17 cellular contexts compared by ENCODE assay signal in genomic region chr7:27367179-27367929, GRCh38.
DNase-seq lines count a peak whose midpoint lies in the region; ATAC-seq and TF ChIP-seq lines count a peak whose summit lies in the region.
"Had no signal": no experiment of that assay in that cellular context is flagged by ENCODE, and none has a peak within 500 bp of the region (broad histone marks: within the 10 kb centered on the region; RNA-seq: fewer than 3 reads in every experiment).

No MANE protein-coding gene starts in this region.

- CTCF ChIA-PET in IMR-90 (lab: Yijun Ruan, JAX): no interaction called here

- no peak overlapping the region for H3K18ac ChIP-seq in IMR-90 (ENCODE audit: low read depth, low read length)

- TF ChIP-seq POLR2A in IMR-90 (IDR thresholded peaks at IDR 0.05; ENCODE audit: low read depth, low read length): no peak

- H2BK20ac ChIP-seq in IMR-90 (ENCODE audit: low read depth, low read length): no peak overlapping the region

- H3K27ac ChIP-seq in IMR-90 (ENCODE audit: insufficient read depth, low read length) (no peak overlapping the region), endodermal cell (ENCODE audit: low read depth, low read length) (no peak overlapping the region), neural progenitor cell (no peak overlapping the region)
- H3K27ac ChIP-seq: BLaER1 treated with 17β-estradiol and CSF1 and Interleukin-3, amounts not matched to agents 10 nM and 100 nM had no signal

- no peak overlapping the region for H3K27ac Mint-ChIP-seq in endodermal cell
- H3K27ac Mint-ChIP-seq in neural progenitor cell: no peak overlapping the region
- H3K27ac Mint-ChIP-seq: CD8-positive, alpha-beta memory T cell had no signal

- intact Hi-C loops in IMR-90 (cut with micrococcal nuclease): loop anchor here (10.0 kb wide), 1 partner anchor 197 kb away; no protein-coding TSS in a partner anchor

- H3K4me3 ChIP-seq in IMR-90 (ENCODE audit: insufficient read depth, low read depth, low read length) (no peak overlapping the region), endodermal cell (ENCODE audit: low read length) (no peak overlapping the region), neural progenitor cell (no peak overlapping the region)
- H3K4me3 ChIP-seq: BLaER1 treated with 17β-estradiol and CSF1 and Interleukin-3, amounts not matched to agents 10 nM and 100 nM had no signal

- in situ Hi-C loops in IMR-90 (cut with MboI; ENCODE audit: low sequenced_read_pairs): no loop called here

- H2AFZ ChIP-seq in IMR-90 (replicated peaks; ENCODE audit: low read length, poor library complexity) (no peak overlapping the region), neural progenitor cell (replicated peaks) (no peak overlapping the region)

- dilution Hi-C loops in IMR-90 (cut with HindIII; ENCODE audit: low sequenced_read_pairs, unreplicated experiment): no loop called here

- no peak overlapping the region for H3K56ac ChIP-seq in IMR-90 (ENCODE audit: extremely low read depth, insufficient read depth, low read length)

- H3F3A ChIP-seq in neural progenitor cell (ENCODE audit: low read depth): no peaks in the 10 kb centered on the region

- H3K4ac ChIP-seq in IMR-90 (ENCODE audit: low read depth, low read length): no peak overlapping the region

- H4K91ac ChIP-seq in IMR-90 (ENCODE audit: insufficient read depth, low read depth, low read length): no peak overlapping the region

- H3K4me1 Mint-ChIP-seq in endodermal cell (peaks cover 15% of the 10 kb centered on the region), neural progenitor cell (peaks cover 9% of the 10 kb centered on the region)
- H3K4me1 Mint-ChIP-seq: CD8-positive, alpha-beta memory T cell had no signal

- H3K27me3 Mint-ChIP-seq in endodermal cell (ENCODE audit: insufficient read depth) (no peaks in the 10 kb centered on the region), neural progenitor cell (ENCODE audit: insufficient read depth, low read depth) (no peaks in the 10 kb centered on the region)

- H3K36me3 ChIP-seq in IMR-90 (ENCODE audit: control insufficient read depth, insufficient read depth, low read length) (no peaks in the 10 kb centered on the region), endodermal cell (ENCODE audit: control insufficient read depth, insufficient read depth, low read length) (no peaks in the 10 kb centered on the region), neural progenitor cell (no peaks in the 10 kb centered on the region)
- H3K36me3 ChIP-seq: BLaER1 treated with 17β-estradiol and CSF1 and Interleukin-3, amounts not matched to agents 10 nM and 100 nM had no signal

- no peak overlapping the region for H4K5ac ChIP-seq in IMR-90 (ENCODE audit: low read depth, low read length)

- H4K20me1 ChIP-seq in IMR-90 (ENCODE audit: insufficient read depth, low read length) (no peaks in the 10 kb centered on the region), neural progenitor cell (ENCODE audit: low read depth) (no peaks in the 10 kb centered on the region)
- H4K20me1 ChIP-seq: BLaER1 treated with 17β-estradiol and CSF1 and Interleukin-3, amounts not matched to agents 10 nM and 100 nM had no signal

- H3K27me3 ChIP-seq in IMR-90 (ENCODE audit: control insufficient read depth, insufficient read depth, low read length) (peaks cover 2% of the 10 kb centered on the region), endodermal cell (ENCODE audit: control insufficient read depth, insufficient read depth, low read length, poor library complexity, severe bottlenecking) (no peaks in the 10 kb centered on the region), neural progenitor cell (no peaks in the 10 kb centered on the region)
- H3K27me3 ChIP-seq: BLaER1 treated with 17β-estradiol and CSF1 and Interleukin-3, amounts not matched to agents 10 nM and 100 nM had no signal

- no peak for ATAC-seq in IMR-90 (ENCODE audit: low read depth)
- ATAC-seq in GM21825 (IDR thresholded peaks at IDR 0.05; ENCODE audit: unreplicated experiment): no peak
- ATAC-seq in GM18870 (IDR thresholded peaks at IDR 0.05; ENCODE audit: unreplicated experiment): no peak
- ATAC-seq in GM21423 (IDR thresholded peaks at IDR 0.05; ENCODE audit: unreplicated experiment): no peak
- ATAC-seq: HCT116 had no signal

- BruUV-seq in IMR-90 (replicated peaks; lab: Mats Ljungman, UMichigan): no TSS peak

- H3K4me2 ChIP-seq in IMR-90 (ENCODE audit: low read depth, low read length) (no peak overlapping the region), neural progenitor cell (no peak overlapping the region)
- H3K4me2 ChIP-seq: BLaER1 treated with 17β-estradiol and CSF1 and Interleukin-3, amounts not matched to agents 10 nM and 100 nM; SK-N-SH had no signal

- H4K8ac ChIP-seq in IMR-90 (ENCODE audit: low read depth in 2 of 2, low read length in 2 of 2): no peak overlapping the region

- peaks cover 9% of the 10 kb centered on the region for H3K4me1 ChIP-seq in IMR-90 (ENCODE audit: control insufficient read depth, insufficient read depth, low read length)
- peaks cover 2% of the 10 kb centered on the region for H3K4me1 ChIP-seq in endodermal cell (ENCODE audit: control insufficient read depth, insufficient read depth, low read length)
- H3K4me1 ChIP-seq in neural progenitor cell: no peaks in the 10 kb centered on the region

- H3K14ac ChIP-seq in IMR-90 (replicated peaks; ENCODE audit: low read depth, low read length): no peak overlapping the region

- TF ChIP-seq CTCF in IMR-90 (conservative IDR thresholded peaks at IDR 0.05; ENCODE audit: low read depth, low read length): no peak
- peak; percentile 58 for TF ChIP-seq CTCF in endodermal cell (conservative IDR thresholded peaks at IDR 0.05)
- peak; percentile 6 for TF ChIP-seq CTCF in neural progenitor cell (IDR thresholded peaks at IDR 0.05)

- POLR2A ChIA-PET in IMR-90 (lab: Charles Lee; ENCODE audit: unreplicated experiment): no interaction called here

- H2AK5ac ChIP-seq in IMR-90 (ENCODE audit: low read depth, low read length): no peak overlapping the region

- no peaks in the 10 kb centered on the region for H3K79me1 ChIP-seq in IMR-90 (ENCODE audit: low read depth in 1 of 2, low read length in 2 of 2)

- H3K36me3 Mint-ChIP-seq in endodermal cell (ENCODE audit: low read depth): no peaks in the 10 kb centered on the region
- H3K36me3 Mint-ChIP-seq in neural progenitor cell: no peaks in the 10 kb centered on the region
- H3K36me3 Mint-ChIP-seq: CD8-positive, alpha-beta memory T cell had no signal

- no peak overlapping the region; the same call in 2 of the 3 replicates for H2BK15ac ChIP-seq in IMR-90 (ENCODE audit: low read depth, low read length)

- H3K9me1 ChIP-seq in IMR-90 (ENCODE audit: insufficient read depth, low read length): peaks cover 7% of the 10 kb centered on the region

- DNase-seq in COLO668 (lab: John Stamatoyannopoulos, UW; ENCODE audit: unreplicated experiment) (peak; percentile 61), IMR-90 (no peak), endodermal cell (no peak), neural progenitor cell (ENCODE audit: low spot score) (no peak)
- DNase-seq in stimulated activated CD4-positive, alpha-beta T cell treated with anti-CD3 and anti-CD28 coated beads, Interleukin-4, amount 100 ng/mL, for 24 hours: no peak
- DNase-seq: CD8-positive, alpha-beta memory T cell; DMS 273 treated with DMSO at 0.1 percent for 48 hours; NCI-H1417 treated with DMSO at 0.1 percent for 48 hours; NCI-H2029; NCI-H2171 treated with DMSO at 0.1 percent for 48 hours; SHP77; SK-N-SH had no signal

- no peaks in the 10 kb centered on the region for H3K79me2 ChIP-seq in neural progenitor cell (ENCODE audit: low read depth)

- H3K9me3 ChIP-seq in IMR-90 (ENCODE audit: control insufficient read depth, insufficient read depth, low read length) (no peaks in the 10 kb centered on the region), endodermal cell (ENCODE audit: control insufficient read depth, low read length) (no peaks in the 10 kb centered on the region), neural progenitor cell (ENCODE audit: low read depth) (no peaks in the 10 kb centered on the region)
- H3K9me3 ChIP-seq: BLaER1 treated with 17β-estradiol and CSF1 and Interleukin-3, amounts not matched to agents 10 nM and 100 nM; SK-N-SH had no signal

- no peak overlapping the region for H3K4me3 Mint-ChIP-seq in endodermal cell
- H3K4me3 Mint-ChIP-seq in neural progenitor cell: no peak overlapping the region
- H3K4me3 Mint-ChIP-seq: CD8-positive, alpha-beta memory T cell had no signal

- no peak for TF ChIP-seq RAD21 in IMR-90 (IDR thresholded peaks at IDR 0.05; ENCODE audit: low read length)

- H3K9me3 Mint-ChIP-seq in endodermal cell: no peaks in the 10 kb centered on the region
- H3K9me3 Mint-ChIP-seq in neural progenitor cell: no peaks in the 10 kb centered on the region
- H3K9me3 Mint-ChIP-seq: CD8-positive, alpha-beta memory T cell had no signal

- H2BK5ac ChIP-seq in IMR-90 (ENCODE audit: low read depth, low read length, poor library complexity, severe bottlenecking): peak overlapping the region; percentile 87

- H3K9ac ChIP-seq in IMR-90 (ENCODE audit: low read depth, low read length): no peak overlapping the region
- H3K9ac ChIP-seq in endodermal cell (ENCODE audit: extremely low read depth, low read length, poor library complexity, severe bottlenecking): no peak overlapping the region
- no peak overlapping the region for H3K9ac ChIP-seq in neural progenitor cell
- H3K9ac ChIP-seq: BLaER1 treated with 17β-estradiol and CSF1 and Interleukin-3, amounts not matched to agents 10 nM and 100 nM; SK-N-SH had no signal

- H2BK120ac ChIP-seq in IMR-90 (ENCODE audit: low read depth, low read length): no peak overlapping the region

- H2AK9ac ChIP-seq in IMR-90 (replicated peaks; ENCODE audit: low read depth, low read length, poor library complexity): no peak overlapping the region

- WGBS in IMR-90 (ENCODE audit: extremely low coverage in 2 of 2, insufficient read length in 1 of 2), 2 experiments: 83% methylated on average over 2 of the region's 4 CpGs; no CpG with 5 or more reads in 1 of the 2 experiments
- WGBS in endodermal cell (ENCODE audit: insufficient coverage in 1 of 2, insufficient read length in 1 of 2), 2 experiments: 82 to 93% methylated on average over 3 to 4 of the region's 4 CpGs

- no peak overlapping the region for H3K23ac ChIP-seq in IMR-90 (ENCODE audit: low read depth, low read length)

TF ChIP-seq in IMR-90, 13 proteins besides CTCF, POLR2A, EP300 and RAD21 (continues in another document):
- TF ChIP-seq RCOR1 (IDR thresholded peaks at IDR 0.05; ENCODE audit: insufficient replicate concordance, low read length): no peak
- no peak for TF ChIP-seq FOS (IDR thresholded peaks at IDR 0.05; ENCODE audit: low read depth, low read length)
- no peak for TF ChIP-seq USF2 (IDR thresholded peaks at IDR 0.05; ENCODE audit: low read depth, low read length)
- no peak for TF ChIP-seq MXI1 (IDR thresholded peaks at IDR 0.05; ENCODE audit: borderline replicate concordance, low read depth, low read length)
- no peak for TF ChIP-seq CEBPB (IDR thresholded peaks at IDR 0.05; ENCODE audit: low read depth, low read length)
